ENCODE assay signal across 8 cellular contexts in the genomic region with DNA sequence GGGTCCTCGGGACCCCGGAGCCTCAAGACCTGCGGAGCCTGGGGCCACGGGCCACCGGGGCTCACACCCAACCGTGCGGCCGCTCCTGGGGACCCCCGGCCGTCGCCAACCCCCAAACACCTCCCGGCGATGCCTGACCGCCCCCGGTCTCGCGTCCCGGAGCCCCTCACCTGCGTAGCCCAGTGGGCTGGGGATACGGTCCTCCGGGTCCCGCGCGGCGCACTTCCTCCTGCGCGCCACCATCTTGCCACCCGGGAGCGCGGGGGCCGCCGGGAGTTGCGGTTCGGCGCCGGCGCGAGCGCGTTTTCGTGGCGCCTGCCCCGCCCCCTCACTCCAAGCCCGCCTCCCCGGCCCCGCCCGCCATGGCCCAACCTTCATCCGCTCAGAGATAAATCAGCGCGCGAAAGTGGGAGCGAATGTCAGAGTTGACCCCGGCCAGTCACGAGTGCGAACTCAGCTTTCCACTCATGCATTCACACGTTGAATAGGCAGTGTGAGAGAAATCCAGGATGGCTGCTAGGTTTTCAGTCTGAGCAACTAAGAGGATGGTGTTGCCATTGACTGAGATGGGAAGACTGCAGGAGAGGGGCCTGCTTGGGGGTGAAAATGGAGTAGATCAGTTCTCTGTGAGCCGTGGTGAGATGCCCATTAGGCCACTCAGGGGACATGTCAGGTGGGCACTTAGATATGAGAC. TPM values are rescaled to one million over a fixed set of nuclear protein-coding genes. Genes with fewer than 3 reads are reported as not detected.
DNase-seq lines count a peak whose midpoint lies in the region; ATAC-seq and TF ChIP-seq lines count a peak whose summit lies in the region.

A gene with protein sequence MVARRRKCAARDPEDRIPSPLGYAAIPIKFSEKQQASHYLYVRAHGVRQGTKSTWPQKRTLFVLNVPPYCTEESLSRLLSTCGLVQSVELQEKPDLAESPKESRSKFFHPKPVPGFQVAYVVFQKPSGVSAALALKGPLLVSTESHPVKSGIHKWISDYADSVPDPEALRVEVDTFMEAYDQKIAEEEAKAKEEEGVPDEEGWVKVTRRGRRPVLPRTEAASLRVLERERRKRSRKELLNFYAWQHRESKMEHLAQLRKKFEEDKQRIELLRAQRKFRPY (minus strand): TSS at position 253 of the 694 bp plus-strand sequence. CDS start 10 bp downstream, at position 243.

- peak within 1 kb of the TSS; percentile 94 for H2AFZ ChIP-seq in HCT116 (ENCODE audit: low read depth, low read length, poor library complexity, severe bottlenecking)

- H3K9me2 ChIP-seq in HCT116 (ENCODE audit: insufficient read depth): no peaks in the 10 kb centered on the region

- intact Hi-C loops in HCT116 (cut with micrococcal nuclease): no loop called here

- no peak for TF ChIP-seq RAD21 in HCT116 (IDR thresholded peaks at IDR 0.05; ENCODE audit: low read depth)

- DNase-seq in GM12864 (ENCODE audit: low read depth) (no peak), HCT116 (ENCODE audit: low read depth, low spot score) (no peak), NCI-H1436 (lab: John Stamatoyannopoulos, UW) (peak; percentile 60), T47D (ENCODE audit: low read depth in 1 of 2, low spot score in 1 of 2) (peak; percentile 21 to 65), OCI-M2 (lab: John Stamatoyannopoulos, UW; ENCODE audit: unreplicated experiment) (no peak)

- POLR2A ChIA-PET in HCT116 (lab: Charles Lee): no interaction called here

- peak within 1 kb of the TSS; percentile 86 for H3K9ac ChIP-seq in HCT116 (ENCODE audit: low read length)
- peak within 1 kb of the TSS; percentile 85; the same call in 1 of the 2 replicates for H3K9ac ChIP-seq in iPS-20b (ENCODE audit: low read depth, low read length)
- peak within 1 kb of the TSS; percentile 95 for H3K9ac ChIP-seq in skeletal muscle satellite cell (ENCODE audit: low read depth, low read length)

- H3K4me1 ChIP-seq in HCT116 (ENCODE audit: control insufficient read depth in 1 of 2, insufficient read depth in 2 of 2, low read length in 2 of 2): peaks cover 7 to 17% of the 10 kb centered on the region in 2 experiments
- H3K4me1 ChIP-seq in iPS-20b (ENCODE audit: insufficient read depth, low read length): peaks cover 3% of the 10 kb centered on the region; the same call in 1 of the 2 replicates
- H3K4me1 ChIP-seq in skeletal muscle satellite cell (ENCODE audit: control insufficient read depth, insufficient read depth, low read length): peaks cover 9% of the 10 kb centered on the region

- H4K20me1 ChIP-seq in HCT116 (ENCODE audit: insufficient read depth): no peaks in the 10 kb centered on the region

- TF ChIP-seq POLR2A in HCT116 (IDR thresholded peaks at IDR 0.05; ENCODE audit: borderline replicate concordance, extremely low read depth, insufficient read depth, insufficient read length): no peak

- H3K4me2 ChIP-seq in HCT116 (ENCODE audit: low read length): peak within 1 kb of the TSS; percentile 96
- peak within 1 kb of the TSS; percentile 84 for H3K4me2 ChIP-seq in skeletal muscle satellite cell (ENCODE audit: low read length)

- no peaks in the 10 kb centered on the region for H3K27me3 ChIP-seq in HCT116 (ENCODE audit: insufficient read depth, low read length)
- H3K27me3 ChIP-seq in iPS-20b (ENCODE audit: insufficient read depth, low read length): no peaks in the 10 kb centered on the region
- no peaks in the 10 kb centered on the region for H3K27me3 ChIP-seq in skeletal muscle satellite cell (ENCODE audit: control insufficient read depth, insufficient read depth, low read length)

- peaks cover 38% of the 10 kb centered on the region for H3K79me2 ChIP-seq in HCT116 (ENCODE audit: insufficient read depth, low read length)

- RAD21 ChIA-PET in HCT116 (lab: Charles Lee; ENCODE audit: low non-redundant PET in 1 of 2, low total read pairs in 2 of 2, uncharacterized antibody in 2 of 2, unreplicated experiment in 2 of 2): no interaction called here

- H3K9me3 ChIP-seq in HCT116 (ENCODE audit: control insufficient read depth in 1 of 2, insufficient read depth in 1 of 2, low read depth in 1 of 2, low read length in 2 of 2) (no peaks in the 10 kb centered on the region), iPS-20b (ENCODE audit: insufficient read depth, low read depth, low read length) (no peaks in the 10 kb centered on the region), skeletal muscle satellite cell (replicated peaks; ENCODE audit: low read length) (no peaks in the 10 kb centered on the region)

- BruUV-seq in HCT116 (replicated peaks; lab: Mats Ljungman, UMichigan): no TSS peak

- TF ChIP-seq CTCF in GM12864 (IDR thresholded peaks at IDR 0.05; ENCODE audit: low read depth, low read length, missing control alignments): no peak
- TF ChIP-seq CTCF in HCT116 (IDR thresholded peaks at IDR 0.05 in 2 of 3, conservative IDR thresholded peaks at IDR 0.05 in 1 of 3; ENCODE audit: borderline replicate concordance in 1 of 3, insufficient read depth in 1 of 3, low read depth in 2 of 3, low read length in 2 of 3): no peak
- TF ChIP-seq CTCF in VCaP (conservative IDR thresholded peaks at IDR 0.05): no peak

- H3K36me3 ChIP-seq in HCT116 (ENCODE audit: control insufficient read depth in 1 of 2, insufficient read depth in 2 of 2, low read length in 2 of 2) (peaks cover 3 to 9% of the 10 kb centered on the region in 2 experiments; a peak in 3 of 4 replicates), iPS-20b (ENCODE audit: insufficient read depth, low read depth, low read length) (peaks cover 26% of the 10 kb centered on the region; the same call in 1 of the 2 replicates), skeletal muscle satellite cell (ENCODE audit: insufficient read depth, low read length) (peaks cover 13% of the 10 kb centered on the region)

- in situ Hi-C loops in T47D (cut with HindIII; ENCODE audit: low pct_unique_long_range_greater_than_20kb, low sequenced_read_pairs): no loop called here

- peak within 1 kb of the TSS; percentile 75 for H3K27ac ChIP-seq in HCT116 (ENCODE audit: low read depth, low read length)
- peak within 1 kb of the TSS; percentile 38; the same call in 1 of the 2 replicates for H3K27ac ChIP-seq in VCaP
- no peak within 1 kb of the TSS for H3K27ac ChIP-seq in iPS-20b (ENCODE audit: low read length)

- CTCF ChIA-PET in HCT116 (lab: Charles Lee): no interaction called here

- H3K4me3 ChIP-seq in GM12864 (ENCODE audit: low read depth, low read length): peak within 1 kb of the TSS; percentile 89
- peak within 1 kb of the TSS; percentile 67 to 68 for H3K4me3 ChIP-seq in HCT116 (replicated peaks in 1 of 2; ENCODE audit: low read depth in 1 of 2, low read length in 2 of 2)
- peak within 1 kb of the TSS; percentile 78 for H3K4me3 ChIP-seq in iPS-20b (ENCODE audit: low read length)
- peak within 1 kb of the TSS; percentile 98 for H3K4me3 ChIP-seq in skeletal muscle satellite cell (ENCODE audit: low read length)

- ATAC-seq in HCT116: peak; percentile 89

TF ChIP-seq in HCT116, 20 proteins besides CTCF, POLR2A, EP300 and RAD21 (continues in another document):
- TF ChIP-seq ZNF274 (IDR thresholded peaks at IDR 0.05; ENCODE audit: low read depth, low read length): no peak
- TF ChIP-seq, protein P1, sequence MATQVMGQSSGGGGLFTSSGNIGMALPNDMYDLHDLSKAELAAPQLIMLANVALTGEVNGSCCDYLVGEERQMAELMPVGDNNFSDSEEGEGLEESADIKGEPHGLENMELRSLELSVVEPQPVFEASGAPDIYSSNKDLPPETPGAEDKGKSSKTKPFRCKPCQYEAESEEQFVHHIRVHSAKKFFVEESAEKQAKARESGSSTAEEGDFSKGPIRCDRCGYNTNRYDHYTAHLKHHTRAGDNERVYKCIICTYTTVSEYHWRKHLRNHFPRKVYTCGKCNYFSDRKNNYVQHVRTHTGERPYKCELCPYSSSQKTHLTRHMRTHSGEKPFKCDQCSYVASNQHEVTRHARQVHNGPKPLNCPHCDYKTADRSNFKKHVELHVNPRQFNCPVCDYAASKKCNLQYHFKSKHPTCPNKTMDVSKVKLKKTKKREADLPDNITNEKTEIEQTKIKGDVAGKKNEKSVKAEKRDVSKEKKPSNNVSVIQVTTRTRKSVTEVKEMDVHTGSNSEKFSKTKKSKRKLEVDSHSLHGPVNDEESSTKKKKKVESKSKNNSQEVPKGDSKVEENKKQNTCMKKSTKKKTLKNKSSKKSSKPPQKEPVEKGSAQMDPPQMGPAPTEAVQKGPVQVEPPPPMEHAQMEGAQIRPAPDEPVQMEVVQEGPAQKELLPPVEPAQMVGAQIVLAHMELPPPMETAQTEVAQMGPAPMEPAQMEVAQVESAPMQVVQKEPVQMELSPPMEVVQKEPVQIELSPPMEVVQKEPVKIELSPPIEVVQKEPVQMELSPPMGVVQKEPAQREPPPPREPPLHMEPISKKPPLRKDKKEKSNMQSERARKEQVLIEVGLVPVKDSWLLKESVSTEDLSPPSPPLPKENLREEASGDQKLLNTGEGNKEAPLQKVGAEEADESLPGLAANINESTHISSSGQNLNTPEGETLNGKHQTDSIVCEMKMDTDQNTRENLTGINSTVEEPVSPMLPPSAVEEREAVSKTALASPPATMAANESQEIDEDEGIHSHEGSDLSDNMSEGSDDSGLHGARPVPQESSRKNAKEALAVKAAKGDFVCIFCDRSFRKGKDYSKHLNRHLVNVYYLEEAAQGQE (IDR thresholded peaks at IDR 0.05; ENCODE audit: low read depth): no peak
- TF ChIP-seq ELF1 (IDR thresholded peaks at IDR 0.05; ENCODE audit: borderline replicate concordance, low read depth): no peak
- TF ChIP-seq, protein P2, sequence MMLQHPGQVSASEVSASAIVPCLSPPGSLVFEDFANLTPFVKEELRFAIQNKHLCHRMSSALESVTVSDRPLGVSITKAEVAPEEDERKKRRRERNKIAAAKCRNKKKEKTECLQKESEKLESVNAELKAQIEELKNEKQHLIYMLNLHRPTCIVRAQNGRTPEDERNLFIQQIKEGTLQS (IDR thresholded peaks at IDR 0.05): no peak
- TF ChIP-seq TCF7L2 (IDR thresholded peaks at IDR 0.05; ENCODE audit: borderline replicate concordance, extremely low read depth, insufficient read depth, insufficient read length): no peak
- peak; percentile 79 for TF ChIP-seq POLR2AphosphoS5 (IDR thresholded peaks at IDR 0.05; ENCODE audit: low read depth, low read length)
- TF ChIP-seq YY1 (IDR thresholded peaks at IDR 0.05; ENCODE audit: extremely low read depth, insufficient replicate concordance, low read depth, low read length): peak; percentile 94
- TF ChIP-seq SIN3A (IDR thresholded peaks at IDR 0.05; ENCODE audit: low read depth): no peak
- TF ChIP-seq, protein P3, sequence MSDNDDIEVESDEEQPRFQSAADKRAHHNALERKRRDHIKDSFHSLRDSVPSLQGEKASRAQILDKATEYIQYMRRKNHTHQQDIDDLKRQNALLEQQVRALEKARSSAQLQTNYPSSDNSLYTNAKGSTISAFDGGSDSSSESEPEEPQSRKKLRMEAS (IDR thresholded peaks at IDR 0.05): no peak

RNA-seq across cellular contexts. Expression of the gene that starts here (rescaled TPM):
- 50.8 TPM for total RNA-seq in HCT116 (2021; ENCODE audit: unreplicated experiment)
- polyA plus RNA-seq in HCT116 (2012): 18.5 and 22.4 TPM in 2 replicates
- total RNA-seq in skeletal muscle satellite cell (2012; rRNA removed): 30.8 and 46.9 TPM in 2 replicates

Comparison
In these comparisons a context has a peak if more than half of its experiments do, and no peak if none do; other contexts are left out.
1. DNase-seq: peak in NCI-H1436 (single experiment) and T47D (2 of 2); none in GM12864 (single experiment), HCT116 (single experiment) and OCI-M2 (single experiment).
2. Peak in every context shown above with its lines, with median percentiles within 50 percentile points of each other: H3K4me3 ChIP-seq and H3K9ac ChIP-seq.